Comparison of ENCODE assay signal across 7 cellular contexts in genomic region chr2:28894470-28895188, GRCh38.
DNase-seq lines count a peak whose midpoint lies in the region; ATAC-seq and TF ChIP-seq lines count a peak whose summit lies in the region.

WDR43 (plus strand) TSS chr2:28894667; CDS start chr2:28894699, 32 bp downstream.

- peak within 1 kb of the TSS; percentile 95 for H3K4me3 ChIP-seq in retinal pigment epithelial cell (ENCODE audit: low read length)

- DNase-seq in NCI-H2081 (lab: John Stamatoyannopoulos, UW) (peak; percentile 98 to 99), T1000 (lab: John Stamatoyannopoulos, UW) (peak; percentile 96), astrocyte of the hippocampus (ENCODE audit: low read depth, low spot score) (peak; percentile 99), hippocampal formation (lab: John Stamatoyannopoulos, UW) (peak; percentile 94 to 96), retinal pigment epithelial cell (ENCODE audit: low read depth) (peak; percentile 97)

- no peak for TF ChIP-seq CTCF in retinal pigment epithelial cell (conservative IDR thresholded peaks at IDR 0.05; ENCODE audit: low read depth, low read length)

- ATAC-seq in GM18508 (IDR thresholded peaks at IDR 0.05; ENCODE audit: insufficient read depth, unreplicated experiment) (peak; percentile 74), HG03025 (IDR thresholded peaks at IDR 0.05; ENCODE audit: low FRiP score, unreplicated experiment) (peak; percentile 89)

Comparison
In these comparisons a context has a peak if more than half of its experiments do, and no peak if none do; other contexts are left out.
1. Peak in every context shown above with its lines: DNase-seq, ATAC-seq and H3K4me3 ChIP-seq.